In the genomic region with DNA sequence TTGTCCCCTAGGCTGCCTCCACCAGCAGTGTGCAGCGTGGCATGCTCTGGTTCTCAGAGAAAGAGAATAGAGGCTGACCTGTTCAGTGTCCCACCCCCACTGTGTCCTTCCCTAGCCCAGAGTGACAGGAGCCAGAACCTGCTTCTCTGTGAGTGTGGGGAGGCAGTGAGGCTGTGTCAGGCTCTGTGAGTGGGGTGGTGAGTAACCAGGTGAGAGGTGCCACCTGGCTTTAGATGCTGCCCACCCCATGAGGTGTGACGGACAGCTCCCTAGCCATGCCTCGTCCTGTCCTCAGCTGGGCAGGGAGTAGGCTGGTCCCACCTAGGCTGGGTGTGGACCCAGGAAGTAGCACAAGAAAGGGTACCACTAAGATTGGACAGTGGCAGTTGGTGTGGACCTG, we compare ENCODE assay signal across 24 cellular contexts. TPM values are rescaled to one million over a fixed set of nuclear protein-coding genes. Genes with fewer than 3 reads are reported as not detected.
A peak's percentile ranks its signal among the peaks of the same experiment; 100 is the strongest.
DNase-seq lines count a peak whose midpoint lies in the region; ATAC-seq and TF ChIP-seq lines count a peak whose summit lies in the region.
"Had no signal": no experiment of that assay in that cellular context is flagged by ENCODE, and none has a peak within 500 bp of the region (broad histone marks: within the 10 kb centered on the region; RNA-seq: fewer than 3 reads in every experiment).

No MANE protein-coding gene starts in this region.

- peaks cover 89% of the 10 kb centered on the region for H3K4me1 Mint-ChIP-seq in activated CD4-positive, alpha-beta T cell treated with anti-CD3 and anti-CD28 coated beads, Interleukin-2, amount 10 ng/mL, durations not matched to agents 7 days and 5 days
- peaks cover 90% of the 10 kb centered on the region for H3K4me1 Mint-ChIP-seq in activated CD4-positive, alpha-beta T cell treated with anti-CD3 and anti-CD28 coated beads for 36 hours
- peaks cover 95% of the 10 kb centered on the region for H3K4me1 Mint-ChIP-seq in CD4-positive, alpha-beta T cell (ENCODE audit: low read depth)
- H3K4me1 Mint-ChIP-seq in activated T-helper 1 cell treated with anti-CD3 and anti-CD28 coated beads, Interleukin-12 subunit alpha, Interleukin-12 subunit beta, Interleukin-2, Interleukin-4 antibody, amounts not matched to agents 30 ng/mL and 10 ng/mL and 1 ng/mL, durations not matched to agents 14 hours and 24 hours and 36 hours (ENCODE audit: low read depth): peaks cover 94% of the 10 kb centered on the region
- H3K4me1 Mint-ChIP-seq in naive thymus-derived CD8-positive, alpha-beta T cell: peaks cover 65 to 98% (median 95%) of the 10 kb centered on the region in 4 donors

- H3K36me3 Mint-ChIP-seq in activated CD4-positive, alpha-beta T cell treated with anti-CD3 and anti-CD28 coated beads, Interleukin-2, amount 10 ng/mL, durations not matched to agents 7 days and 5 days (ENCODE audit: low read depth): peaks cover 50% of the 10 kb centered on the region
- peaks cover 24% of the 10 kb centered on the region for H3K36me3 Mint-ChIP-seq in activated CD4-positive, alpha-beta T cell treated with anti-CD3 and anti-CD28 coated beads for 36 hours (ENCODE audit: low read depth)
- peaks cover 34% of the 10 kb centered on the region for H3K36me3 Mint-ChIP-seq in CD4-positive, alpha-beta T cell (ENCODE audit: low read depth)
- peaks cover 28% of the 10 kb centered on the region for H3K36me3 Mint-ChIP-seq in activated T-helper 1 cell treated with anti-CD3 and anti-CD28 coated beads, Interleukin-12 subunit alpha, Interleukin-12 subunit beta, Interleukin-2, Interleukin-4 antibody, amounts not matched to agents 30 ng/mL and 10 ng/mL and 1 ng/mL, durations not matched to agents 14 hours and 24 hours and 36 hours (ENCODE audit: low read depth)
- peaks cover 0 to 24% (median 9%) of the 10 kb centered on the region in 3 donors for H3K36me3 Mint-ChIP-seq in naive thymus-derived CD8-positive, alpha-beta T cell

- intact Hi-C loops in activated CD4-positive, alpha-beta T cell treated with anti-CD3 and anti-CD28 coated beads for 36 hours (cut with DNase I, micrococcal nuclease): loop anchor here in 1 of 2 experiments (10.0 kb wide), 1 partner anchor 1343 kb away; no protein-coding TSS in a partner anchor
- intact Hi-C loops in CD4-positive, alpha-beta T cell (cut with DNase I, micrococcal nuclease): no loop called here
- intact Hi-C loops in activated T-helper 1 cell treated with anti-CD3 and anti-CD28 coated beads, Interleukin-12 subunit alpha, Interleukin-12 subunit beta, Interleukin-2, Interleukin-4 antibody, amounts not matched to agents 30 ng/mL and 10 ng/mL and 1 ng/mL, durations not matched to agents 14 hours and 24 hours and 36 hours (cut with micrococcal nuclease): no loop called here

- CTCF ChIA-PET in activated CD4-positive, alpha-beta T cell treated with anti-CD3 and anti-CD28 coated beads, Interleukin-2, amount 10 ng/mL, durations not matched to agents 7 days and 5 days (lab: Charles Lee): interaction anchor here (1.6 to 10.5 kb wide), 3 partner anchors 5 to 175 kb away, joined by 7 to 144 read pairs (median 7); partner anchors contain the start of gene TEX264
- CTCF ChIA-PET in activated CD4-positive, alpha-beta T cell treated with anti-CD3 and anti-CD28 coated beads for 36 hours (lab: Charles Lee): no interaction called here
- CTCF ChIA-PET in CD4-positive, alpha-beta T cell (lab: Charles Lee): no interaction called here

- DNase-seq in activated CD4-positive, alpha-beta T cell treated with anti-CD3 and anti-CD28 coated beads, Interleukin-2, amount 10 ng/mL, durations not matched to agents 7 days and 5 days: no peak
- no peak for DNase-seq in activated CD4-positive, alpha-beta T cell treated with anti-CD3 and anti-CD28 coated beads for 36 hours
- no peak for DNase-seq in CD4-positive, alpha-beta T cell
- DNase-seq in activated T-helper 1 cell treated with anti-CD3 and anti-CD28 coated beads, Interleukin-12 subunit alpha, Interleukin-12 subunit beta, Interleukin-2, Interleukin-4 antibody, amounts not matched to agents 30 ng/mL and 10 ng/mL and 1 ng/mL, durations not matched to agents 14 hours and 24 hours and 36 hours (ENCODE audit: low spot score): no peak
- no peak for DNase-seq in naive thymus-derived CD8-positive, alpha-beta T cell
- no peak for DNase-seq in GM13977 (ENCODE audit: low spot score)
- DNase-seq in GM19240 (ENCODE audit: insufficient read length, low spot score): no peak
- DNase-seq: activated CD4-positive, alpha-beta T cell treated with anti-CD3 and anti-CD28 coated beads, Interleukin-2, amount 50 U/mL, for 1 hour; cerebellar nuclear complex; DMS153; hippocampal formation; NCI-H1092; NCI-H187 treated with DMSO at 0.1 percent for 48 hours; NCI-H524 treated with DMSO at 0.1 percent for 48 hours; nucleus accumbens; stomach; T-helper 9 cell; tibial artery had no signal

- no peak overlapping the region for H3K27ac ChIP-seq in CD4-positive, alpha-beta T cell (ENCODE audit: low read depth, low read length)
- H3K27ac ChIP-seq: stomach, tibial artery, VCaP had no signal

- peak overlapping the region; percentile 39 for H3K27ac Mint-ChIP-seq in activated CD4-positive, alpha-beta T cell treated with anti-CD3 and anti-CD28 coated beads, Interleukin-2, amount 10 ng/mL, durations not matched to agents 7 days and 5 days
- no peak overlapping the region for H3K27ac Mint-ChIP-seq in activated CD4-positive, alpha-beta T cell treated with anti-CD3 and anti-CD28 coated beads for 36 hours
- H3K27ac Mint-ChIP-seq in CD4-positive, alpha-beta T cell: peak overlapping the region; percentile 32
- H3K27ac Mint-ChIP-seq in activated T-helper 1 cell treated with anti-CD3 and anti-CD28 coated beads, Interleukin-12 subunit alpha, Interleukin-12 subunit beta, Interleukin-2, Interleukin-4 antibody, amounts not matched to agents 30 ng/mL and 10 ng/mL and 1 ng/mL, durations not matched to agents 14 hours and 24 hours and 36 hours: peak overlapping the region; percentile 57
- peak overlapping the region in 7 of 10 donors; percentile 43 to 86 (median 63) for H3K27ac Mint-ChIP-seq in naive thymus-derived CD8-positive, alpha-beta T cell

- H3K27me3 ChIP-seq in CD4-positive, alpha-beta T cell (ENCODE audit: control insufficient read depth, insufficient read depth, low read length): no peaks in the 10 kb centered on the region
- H3K27me3 ChIP-seq: stomach, tibial artery had no signal

- POLR2A ChIA-PET in activated CD4-positive, alpha-beta T cell treated with anti-CD3 and anti-CD28 coated beads, Interleukin-2, amount 10 ng/mL, durations not matched to agents 7 days and 5 days (lab: Charles Lee): no interaction called here
- POLR2A ChIA-PET in activated CD4-positive, alpha-beta T cell treated with anti-CD3 and anti-CD28 coated beads for 36 hours (lab: Charles Lee): no interaction called here
- POLR2A ChIA-PET in CD4-positive, alpha-beta T cell (lab: Charles Lee): interaction anchor here (0.6 to 0.8 kb wide), 2 partner anchors 59 to 175 kb away, joined by 3 read pairs; no protein-coding TSS in a partner anchor
- POLR2A ChIA-PET in naive thymus-derived CD8-positive, alpha-beta T cell (lab: Charles Lee): interaction anchor here (1.0 kb wide), 1 partner anchor 9 kb away, joined by 3 read pairs; no protein-coding TSS in a partner anchor

- no peaks in the 10 kb centered on the region for H3K9me3 ChIP-seq in CD4-positive, alpha-beta T cell (ENCODE audit: control insufficient read depth, low read length)
- H3K9me3 ChIP-seq: stomach, tibial artery had no signal

- no peaks in the 10 kb centered on the region for H3K27me3 Mint-ChIP-seq in activated CD4-positive, alpha-beta T cell treated with anti-CD3 and anti-CD28 coated beads, Interleukin-2, amount 10 ng/mL, durations not matched to agents 7 days and 5 days
- no peaks in the 10 kb centered on the region for H3K27me3 Mint-ChIP-seq in activated CD4-positive, alpha-beta T cell treated with anti-CD3 and anti-CD28 coated beads for 36 hours
- no peaks in the 10 kb centered on the region for H3K27me3 Mint-ChIP-seq in CD4-positive, alpha-beta T cell
- H3K27me3 Mint-ChIP-seq in activated T-helper 1 cell treated with anti-CD3 and anti-CD28 coated beads, Interleukin-12 subunit alpha, Interleukin-12 subunit beta, Interleukin-2, Interleukin-4 antibody, amounts not matched to agents 30 ng/mL and 10 ng/mL and 1 ng/mL, durations not matched to agents 14 hours and 24 hours and 36 hours (ENCODE audit: insufficient read depth): no peaks in the 10 kb centered on the region
- H3K27me3 Mint-ChIP-seq in naive thymus-derived CD8-positive, alpha-beta T cell: no peaks in the 10 kb centered on the region

- no peaks in the 10 kb centered on the region for H3K9me3 Mint-ChIP-seq in activated CD4-positive, alpha-beta T cell treated with anti-CD3 and anti-CD28 coated beads, Interleukin-2, amount 10 ng/mL, durations not matched to agents 7 days and 5 days
- H3K9me3 Mint-ChIP-seq in activated CD4-positive, alpha-beta T cell treated with anti-CD3 and anti-CD28 coated beads for 36 hours (ENCODE audit: low read depth): no peaks in the 10 kb centered on the region
- no peaks in the 10 kb centered on the region for H3K9me3 Mint-ChIP-seq in CD4-positive, alpha-beta T cell
- no peaks in the 10 kb centered on the region for H3K9me3 Mint-ChIP-seq in activated T-helper 1 cell treated with anti-CD3 and anti-CD28 coated beads, Interleukin-12 subunit alpha, Interleukin-12 subunit beta, Interleukin-2, Interleukin-4 antibody, amounts not matched to agents 30 ng/mL and 10 ng/mL and 1 ng/mL, durations not matched to agents 14 hours and 24 hours and 36 hours
- H3K9me3 Mint-ChIP-seq in naive thymus-derived CD8-positive, alpha-beta T cell: no peaks in the 10 kb centered on the region

- H3K4me3 Mint-ChIP-seq in activated CD4-positive, alpha-beta T cell treated with anti-CD3 and anti-CD28 coated beads, Interleukin-2, amount 10 ng/mL, durations not matched to agents 7 days and 5 days: no peak overlapping the region
- no peak overlapping the region for H3K4me3 Mint-ChIP-seq in activated CD4-positive, alpha-beta T cell treated with anti-CD3 and anti-CD28 coated beads for 36 hours
- H3K4me3 Mint-ChIP-seq in CD4-positive, alpha-beta T cell: no peak overlapping the region
- H3K4me3 Mint-ChIP-seq in activated T-helper 1 cell treated with anti-CD3 and anti-CD28 coated beads, Interleukin-12 subunit alpha, Interleukin-12 subunit beta, Interleukin-2, Interleukin-4 antibody, amounts not matched to agents 30 ng/mL and 10 ng/mL and 1 ng/mL, durations not matched to agents 14 hours and 24 hours and 36 hours: no peak overlapping the region
- H3K4me3 Mint-ChIP-seq in naive thymus-derived CD8-positive, alpha-beta T cell: peak overlapping the region in 3 of 10 donors; percentile 15 to 31 (median 24)

- ATAC-seq in activated CD4-positive, alpha-beta T cell treated with anti-CD3 and anti-CD28 coated beads for 36 hours: no peak
- no peak for ATAC-seq in CD4-positive, alpha-beta T cell (ENCODE audit: poor library complexity)
- no peak for ATAC-seq in naive thymus-derived CD8-positive, alpha-beta T cell
- no peak for ATAC-seq in HG02852 (IDR thresholded peaks at IDR 0.05; ENCODE audit: unreplicated experiment)
- ATAC-seq: Right ventricle myocardium inferior had no signal

- no peak for TF ChIP-seq CTCF in CD4-positive, alpha-beta T cell (IDR thresholded peaks at IDR 0.05)
- no peak for TF ChIP-seq CTCF in GM13977 (IDR thresholded peaks at IDR 0.05; ENCODE audit: extremely low read depth, insufficient read depth, missing control alignments)

- in situ Hi-C loops in GM13977 (cut with MboI; ENCODE audit: low pct_unique_long_range_greater_than_20kb, low sequenced_read_pairs, unreplicated experiment): loop anchor here (25.0 kb wide), 1 partner anchor 1065 kb away; the partner anchor contains the start of genes CISH and MAPKAPK3

RNA-seq across cellular contexts. Expression of gene TEX264, which starts 6.3 kb away (rescaled TPM):
- total RNA-seq in activated CD4-positive, alpha-beta T cell treated with anti-CD3 and anti-CD28 coated beads, Interleukin-2, amount 10 ng/mL, durations not matched to agents 7 days and 5 days: 10 to 100 TPM; 75.2 to 81.4 TPM
- total RNA-seq in activated CD4-positive, alpha-beta T cell treated with anti-CD3 and anti-CD28 coated beads for 36 hours: 10 to 100 TPM; 35.3 to 37.4 TPM
- total RNA-seq in CD4-positive, alpha-beta T cell: 10 to 100 TPM; 24.9 to 25.9 TPM
- total RNA-seq in activated T-helper 1 cell treated with anti-CD3 and anti-CD28 coated beads, Interleukin-12 subunit alpha, Interleukin-12 subunit beta, Interleukin-2, Interleukin-4 antibody, amounts not matched to agents 30 ng/mL and 10 ng/mL and 1 ng/mL, durations not matched to agents 14 hours and 24 hours and 36 hours: 50.3 and 52.0 TPM in 2 replicates
- total RNA-seq in naive thymus-derived CD8-positive, alpha-beta T cell: 10 to 100 TPM; 37.4 to 39.7 TPM
- polyA plus RNA-seq in naive thymus-derived CD8-positive, alpha-beta T cell: 10 to 100 TPM; 84.5 to 95.7 (median 85.3) TPM

RNA-seq across cellular contexts. Expression of gene GRM2, which starts 29.5 kb away (rescaled TPM):
- total RNA-seq in activated CD4-positive, alpha-beta T cell treated with anti-CD3 and anti-CD28 coated beads, Interleukin-2, amount 10 ng/mL, durations not matched to agents 7 days and 5 days: 1 to 10 TPM; 2.4 to 3.0 TPM
- under 1 TPM; 0.27 to 0.47 TPM for total RNA-seq in activated CD4-positive, alpha-beta T cell treated with anti-CD3 and anti-CD28 coated beads for 36 hours
- 1 to 10 TPM; 4.1 to 4.2 TPM for total RNA-seq in CD4-positive, alpha-beta T cell
- 0.96 and 1.0 TPM in 2 replicates for total RNA-seq in activated T-helper 1 cell treated with anti-CD3 and anti-CD28 coated beads, Interleukin-12 subunit alpha, Interleukin-12 subunit beta, Interleukin-2, Interleukin-4 antibody, amounts not matched to agents 30 ng/mL and 10 ng/mL and 1 ng/mL, durations not matched to agents 14 hours and 24 hours and 36 hours
- 1 to 10 TPM; 2.9 to 5.0 TPM for total RNA-seq in naive thymus-derived CD8-positive, alpha-beta T cell
- under 1 TPM in 1 of 3 donors, not detected in 2; 0.09 TPM for polyA plus RNA-seq in naive thymus-derived CD8-positive, alpha-beta T cell
- total RNA-seq: A172, H4, pulmonary artery endothelial cell had no signal

Comparison
In these comparisons a context has a peak if more than half of its experiments do, and no peak if none do; other contexts are left out.
1. POLR2A ChIA-PET loops: an anchor here in CD4-positive, alpha-beta T cell (0.6 to 0.8 kb wide) and naive thymus-derived CD8-positive, alpha-beta T cell (1.0 kb wide); none called in activated CD4-positive, alpha-beta T cell treated with anti-CD3 and anti-CD28 coated beads, Interleukin-2, amount 10 ng/mL, durations not matched to agents 7 days and 5 days and activated CD4-positive, alpha-beta T cell treated with anti-CD3 and anti-CD28 coated beads for 36 hours.